8 cellular contexts compared by ENCODE assay signal in genomic region chr1:173476197-173476663, GRCh38. TPM values are rescaled to one million over a fixed set of nuclear protein-coding genes. Genes with fewer than 3 reads are reported as not detected.
DNase-seq lines count a peak whose midpoint lies in the region; ATAC-seq and TF ChIP-seq lines count a peak whose summit lies in the region.

No MANE protein-coding gene starts in this region.

- peak overlapping the region; percentile 95 for H3K27ac Mint-ChIP-seq in activated CD4-positive, alpha-beta T cell treated with anti-CD3 and anti-CD28 coated beads, Interleukin-2, amount 10 ng/mL, durations not matched to agents 7 days and 5 days

- H3K9me3 Mint-ChIP-seq in activated CD4-positive, alpha-beta T cell treated with anti-CD3 and anti-CD28 coated beads, Interleukin-2, amount 10 ng/mL, durations not matched to agents 7 days and 5 days: peaks cover 12% of the 10 kb centered on the region

- H3K4me1 Mint-ChIP-seq in activated CD4-positive, alpha-beta T cell treated with anti-CD3 and anti-CD28 coated beads, Interleukin-2, amount 10 ng/mL, durations not matched to agents 7 days and 5 days: peaks cover 50% of the 10 kb centered on the region

- no peaks in the 10 kb centered on the region for H3K27me3 ChIP-seq in adipocyte (replicated peaks; ENCODE audit: control insufficient read depth, insufficient read depth, low read length)
- no peaks in the 10 kb centered on the region for H3K27me3 ChIP-seq in layer of hippocampus (ENCODE audit: control insufficient read depth, insufficient read depth, low read length)
- no peaks in the 10 kb centered on the region for H3K27me3 ChIP-seq in thoracic aorta (replicated peaks; ENCODE audit: insufficient read depth)

- POLR2A ChIA-PET in activated CD4-positive, alpha-beta T cell treated with anti-CD3 and anti-CD28 coated beads, Interleukin-2, amount 10 ng/mL, durations not matched to agents 7 days and 5 days (lab: Charles Lee): interaction anchor here (0.6 to 2.5 kb wide), 3 partner anchors 9 to 392 kb away, joined by 3 to 5 read pairs (median 4); partner anchors contain the start of genes GAS5 and ZBTB37

- H3K9me3 ChIP-seq in adipocyte (ENCODE audit: control insufficient read depth, low read length) (no peaks in the 10 kb centered on the region), thoracic aorta (no peaks in the 10 kb centered on the region)

- CTCF ChIA-PET in activated CD4-positive, alpha-beta T cell treated with anti-CD3 and anti-CD28 coated beads, Interleukin-2, amount 10 ng/mL, durations not matched to agents 7 days and 5 days (lab: Charles Lee): interaction anchor here (0.7 to 2.1 kb wide), 3 partner anchors 10 to 390 kb away, joined by 3 to 8 read pairs (median 3); partner anchors contain the start of gene CENPL

- no peaks in the 10 kb centered on the region for H3K27me3 Mint-ChIP-seq in activated CD4-positive, alpha-beta T cell treated with anti-CD3 and anti-CD28 coated beads, Interleukin-2, amount 10 ng/mL, durations not matched to agents 7 days and 5 days

- H3K9ac ChIP-seq in adipocyte (ENCODE audit: low read length): peak overlapping the region; percentile 93

- peaks cover 53% of the 10 kb centered on the region for H3K36me3 Mint-ChIP-seq in activated CD4-positive, alpha-beta T cell treated with anti-CD3 and anti-CD28 coated beads, Interleukin-2, amount 10 ng/mL, durations not matched to agents 7 days and 5 days (ENCODE audit: low read depth)

- H3K36me3 ChIP-seq in adipocyte (ENCODE audit: control insufficient read depth, insufficient read depth, low read length, severe bottlenecking) (peaks cover 19% of the 10 kb centered on the region), thoracic aorta (no peaks in the 10 kb centered on the region)

- peak overlapping the region; percentile 86 for H3K4me3 Mint-ChIP-seq in activated CD4-positive, alpha-beta T cell treated with anti-CD3 and anti-CD28 coated beads, Interleukin-2, amount 10 ng/mL, durations not matched to agents 7 days and 5 days

- H3K4me1 ChIP-seq in adipocyte (ENCODE audit: control insufficient read depth, insufficient read depth, low read length) (peaks cover 63% of the 10 kb centered on the region), thoracic aorta (ENCODE audit: control insufficient read depth in 1 of 2, low read depth in 2 of 2) (peaks cover 41 to 64% of the 10 kb centered on the region in 2 donors)

- no peak for DNase-seq in activated CD4-positive, alpha-beta T cell treated with anti-CD3 and anti-CD28 coated beads, Interleukin-2, amount 10 ng/mL, durations not matched to agents 7 days and 5 days
- no peak for DNase-seq in activated CD4-positive, alpha-beta T cell treated with anti-CD3 and anti-CD28 coated beads for 4 hours
- DNase-seq in adipocyte (ENCODE audit: low read depth) (no peak), thoracic aorta (ENCODE audit: low spot score) (no peak), islet precursor cell (no peak), MV-4-11 (lab: John Stamatoyannopoulos, UW) (no peak)

- H3K4me3 ChIP-seq in adipocyte (ENCODE audit: low read length) (peak overlapping the region; percentile 92), thoracic aorta (peak overlapping the region; percentile 98)

- ATAC-seq in thoracic aorta (ENCODE audit: insufficient number of reproducible peaks, low FRiP score, low read depth) (no peak), GM21360 (IDR thresholded peaks at IDR 0.05; ENCODE audit: unreplicated experiment) (no peak)

- no peak for TF ChIP-seq CTCF in thoracic aorta (IDR thresholded peaks at IDR 0.05)

- peak overlapping the region; percentile 85 for H3K27ac ChIP-seq in layer of hippocampus (ENCODE audit: low read depth, low read length)
- H3K27ac ChIP-seq in thoracic aorta: peak overlapping the region; percentile 89 to 93

RNA-seq across cellular contexts. Expression of gene PRDX6, which starts 0.9 kb away (rescaled TPM):
- 100 to 1,000 TPM; 110 TPM for total RNA-seq in activated CD4-positive, alpha-beta T cell treated with anti-CD3 and anti-CD28 coated beads, Interleukin-2, amount 10 ng/mL, durations not matched to agents 7 days and 5 days
- 100 to 1,000 TPM; 102 to 154 TPM for total RNA-seq in thoracic aorta
